ENCODE assay signal across 19 cellular contexts in the genomic region with DNA sequence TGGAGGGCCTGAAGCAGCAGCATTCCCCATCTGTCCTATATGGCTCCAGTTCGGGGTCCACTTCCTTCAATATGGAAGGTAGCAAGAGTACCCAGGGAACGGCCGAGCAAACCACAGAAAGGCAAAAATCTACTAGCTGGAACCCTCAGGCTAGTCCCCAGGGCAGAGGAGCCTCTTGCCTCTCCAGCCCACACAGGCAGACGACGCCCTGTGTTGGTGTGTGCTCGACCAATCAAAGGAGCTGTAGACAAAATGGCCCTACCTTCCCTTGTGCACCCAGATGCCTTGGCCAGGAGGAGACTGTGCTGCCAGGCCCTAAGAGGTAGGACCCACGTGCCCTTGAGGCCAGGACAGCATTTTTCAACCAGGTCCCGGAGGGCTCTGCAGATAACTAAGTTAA.
DNase-seq lines count a peak whose midpoint lies in the region; ATAC-seq, FAIRE-seq and TF ChIP-seq lines count a peak whose summit lies in the region.
"Had no signal": no experiment of that assay in that cellular context is flagged by ENCODE, and none has a peak within 500 bp of the region (broad histone marks: within the 10 kb centered on the region; RNA-seq: fewer than 3 reads in every experiment).

No MANE protein-coding gene starts in this region.

- intact Hi-C loops in HepG2 (cut with micrococcal nuclease; ENCODE audit: unreplicated experiment) (no loop called here), right lobe of liver (cut with DNase I) (no loop called here), psoas muscle (cut with DNase I) (no loop called here)

- H4K20me1 ChIP-seq in HepG2 (ENCODE audit: insufficient read depth, low read length) = no peaks in the 10 kb centered on the region

- no peak overlapping the region for H3K4me2 ChIP-seq in HepG2 (ENCODE audit: low read depth, low read length)
- H3K4me2 ChIP-seq: KMS-11 had no signal

- H3K4me3 ChIP-seq in HepG2 (replicated peaks in 1 of 3; ENCODE audit: insufficient read depth in 1 of 3, low read depth in 2 of 3, low read length in 3 of 3) (no peak overlapping the region), right lobe of liver (no peak overlapping the region), psoas muscle (no peak overlapping the region)
- H3K4me3 ChIP-seq: GM12878, Peyer's patch had no signal

- H3K36me3 ChIP-seq in HepG2 (replicated peaks in 1 of 2; ENCODE audit: control insufficient read depth in 1 of 2, insufficient read depth in 2 of 2, low read length in 2 of 2) = peaks cover 0 to 5% of the 10 kb centered on the region in 2 experiments; a peak in 2 of 5 replicates
- no peaks in the 10 kb centered on the region for H3K36me3 ChIP-seq in right lobe of liver
- H3K36me3 ChIP-seq in psoas muscle (ENCODE audit: insufficient read depth in 1 of 2, low read depth in 1 of 2) = no peaks in the 10 kb centered on the region
- H3K36me3 ChIP-seq: WERI-Rb-1 had no signal

- H3K9me3 Mint-ChIP-seq in activated CD8-positive, alpha-beta T cell treated with anti-CD3 and anti-CD28 coated beads, Interleukin-2, amount 10 ng/mL, durations not matched to agents 7 days and 5 days (ENCODE audit: insufficient read depth) = no peaks in the 10 kb centered on the region
- H3K9me3 Mint-ChIP-seq: mesothelial cell of epicardium, type B pancreatic cell had no signal

- no peaks in the 10 kb centered on the region for H3K79me2 ChIP-seq in HepG2 (ENCODE audit: insufficient read depth, low read length)

- CTCF ChIA-PET in HepG2 (lab: Yijun Ruan, JAX; ENCODE audit: low intra/inter-chr PET ratio, low total read pairs) = no interaction called here
- CTCF ChIA-PET in activated CD8-positive, alpha-beta T cell treated with anti-CD3 and anti-CD28 coated beads, Interleukin-2, amount 10 ng/mL, durations not matched to agents 7 days and 5 days (lab: Charles Lee) = interaction anchor here (1.1 to 1.5 kb wide), 2 partner anchors 44 to 66 kb away, joined by 5 read pairs; no protein-coding TSS in a partner anchor

- H3K27me3 Mint-ChIP-seq in activated CD8-positive, alpha-beta T cell treated with anti-CD3 and anti-CD28 coated beads, Interleukin-2, amount 10 ng/mL, durations not matched to agents 7 days and 5 days (ENCODE audit: low read depth) = no peaks in the 10 kb centered on the region
- H3K27me3 Mint-ChIP-seq: type B pancreatic cell had no signal

- no peak overlapping the region for H2AFZ ChIP-seq in HepG2 (ENCODE audit: low read length)

- TF ChIP-seq EP300 in HepG2 (IDR thresholded peaks at IDR 0.05; ENCODE audit: low read depth in 2 of 2, low read length in 2 of 2) (no peak), HepG2 (CRISPR knock-in tag; IDR thresholded peaks at IDR 0.05; ENCODE audit: borderline replicate concordance) (no peak)

- DNase-seq in HepG2 (ENCODE audit: low spot score) (no peak), right lobe of liver (no peak), erythroblast (lab: John Stamatoyannopoulos, UW) (peak; percentile 51 to 55), psoas muscle (no peak), NCI-H1048 (lab: John Stamatoyannopoulos, UW) (no peak)
- DNase-seq in activated CD8-positive, alpha-beta T cell treated with anti-CD3 and anti-CD28 coated beads, Interleukin-2, amount 10 ng/mL, durations not matched to agents 7 days and 5 days = no peak
- DNase-seq: COR-L47; Peyer's patch; stimulated activated CD4-positive, alpha-beta T cell treated with anti-CD3 and anti-CD28 coated beads, Interleukin-4, amount 100 ng/mL, for 1 hour; stimulated activated CD8-positive, alpha-beta memory T cell treated with anti-CD3 and anti-CD28 coated beads, Interleukin-4, amount 100 ng/mL, for 48 hours; WERI-Rb-1 had no signal

- no peak for FAIRE-seq in HepG2 (lab: Jason Lieb, UNC)
- FAIRE-seq: astrocyte, colon, GM12878 had no signal

- WGBS in HepG2 (ENCODE audit: low lambda C conversion rate) = 80% methylated on average over 4 of the region's 8 CpGs
- WGBS in right lobe of liver (ENCODE audit: insufficient coverage, low coverage, low lambda C conversion rate, missing lambda C conversion rate) = no CpG with 5 or more reads among the region's 8 CpGs
- 85 to 93% (median 91%) methylated on average over 8 of the region's 8 CpGs for whole genome bisulfite sequencing in psoas muscle, 3 donors

- H3K9me3 ChIP-seq in HepG2 (ENCODE audit: low read length) (no peaks in the 10 kb centered on the region), right lobe of liver (no peaks in the 10 kb centered on the region), psoas muscle (no peaks in the 10 kb centered on the region)
- H3K9me3 ChIP-seq: Peyer's patch had no signal

- BruUV-seq in HepG2 (replicated peaks; lab: Mats Ljungman, UMichigan) = no TSS peak

- no peak overlapping the region for H3K9ac ChIP-seq in HepG2 (ENCODE audit: insufficient read depth, low read depth, low read length)
- H3K9ac ChIP-seq: KMS-11 had no signal

- H3K4me1 Mint-ChIP-seq in activated CD8-positive, alpha-beta T cell treated with anti-CD3 and anti-CD28 coated beads, Interleukin-2, amount 10 ng/mL, durations not matched to agents 7 days and 5 days (ENCODE audit: low read depth) = peaks cover 67% of the 10 kb centered on the region

- H3K4me1 ChIP-seq in HepG2 (ENCODE audit: insufficient read depth, low read length) = peaks cover 35% of the 10 kb centered on the region
- H3K4me1 ChIP-seq in right lobe of liver = peaks cover 0 to 17% (median 2%) of the 10 kb centered on the region in 4 donors
- peaks cover 67% of the 10 kb centered on the region for H3K4me1 ChIP-seq in psoas muscle

- no peaks in the 10 kb centered on the region for H3K27me3 ChIP-seq in HepG2 (ENCODE audit: control insufficient read depth in 1 of 2, insufficient read depth in 2 of 2, low read length in 2 of 2)
- H3K27me3 ChIP-seq in right lobe of liver = no peaks in the 10 kb centered on the region
- no peaks in the 10 kb centered on the region for H3K27me3 ChIP-seq in psoas muscle (ENCODE audit: insufficient read depth in 3 of 3, low read length in 2 of 3)
- H3K27me3 ChIP-seq: Peyer's patch had no signal

- ATAC-seq in HepG2 (0 out of 3 replicates have a peak, but pooled peaks have one; percentile 5), right lobe of liver (no peak), psoas muscle (no peak), GM18873 (IDR thresholded peaks at IDR 0.05; ENCODE audit: low FRiP score, unreplicated experiment) (no peak), HG02678 (IDR thresholded peaks at IDR 0.05; ENCODE audit: unreplicated experiment) (no peak)
- ATAC-seq in activated CD8-positive, alpha-beta T cell treated with anti-CD3 and anti-CD28 coated beads, Interleukin-2, amount 10 ng/mL, durations not matched to agents 7 days and 5 days = no peak
- ATAC-seq: GM12878 had no signal

- POLR2A ChIA-PET in HepG2 (lab: Yijun Ruan, JAX) = no interaction called here
- POLR2A ChIA-PET in activated CD8-positive, alpha-beta T cell treated with anti-CD3 and anti-CD28 coated beads, Interleukin-2, amount 10 ng/mL, durations not matched to agents 7 days and 5 days (lab: Charles Lee) = no interaction called here

- no peak overlapping the region for H3K27ac ChIP-seq in HepG2 (ENCODE audit: extremely low read length, insufficient read depth, low read length)
- H3K27ac ChIP-seq in right lobe of liver = no peak overlapping the region
- peak overlapping the region; percentile 58 for H3K27ac ChIP-seq in psoas muscle
- H3K27ac ChIP-seq: KMS-11, WERI-Rb-1 had no signal

- no peak for TF ChIP-seq RAD21 in HepG2 (CRISPR knock-in tag; IDR thresholded peaks at IDR 0.05)

- H3K36me3 Mint-ChIP-seq in activated CD8-positive, alpha-beta T cell treated with anti-CD3 and anti-CD28 coated beads, Interleukin-2, amount 10 ng/mL, durations not matched to agents 7 days and 5 days (ENCODE audit: low read depth) = peaks cover 14% of the 10 kb centered on the region
- H3K36me3 Mint-ChIP-seq: mesothelial cell of epicardium had no signal

- H3K27ac Mint-ChIP-seq in activated CD8-positive, alpha-beta T cell treated with anti-CD3 and anti-CD28 coated beads, Interleukin-2, amount 10 ng/mL, durations not matched to agents 7 days and 5 days = no peak overlapping the region
- H3K27ac Mint-ChIP-seq: mesothelial cell of epicardium, type B pancreatic cell had no signal

- in situ Hi-C loops in HepG2 (cut with HindIII; ENCODE audit: extremely low pct_ligation_motif_present, low pct_unique_long_range_greater_than_20kb) = no loop called here

- TF ChIP-seq CTCF in HepG2 (CRISPR knock-in tag; IDR thresholded peaks at IDR 0.05) (no peak), right lobe of liver (IDR thresholded peaks at IDR 0.05) (no peak), psoas muscle (IDR thresholded peaks at IDR 0.05) (no peak)

- no peak for TF ChIP-seq POLR2A in HepG2 (IDR thresholded peaks at IDR 0.05; ENCODE audit: insufficient read depth in 1 of 2, low read depth in 2 of 2, low read length in 2 of 2)
- TF ChIP-seq POLR2A in right lobe of liver (IDR thresholded peaks at IDR 0.05) = no peak
- no peak for TF ChIP-seq POLR2A in erythroblast (IDR thresholded peaks at IDR 0.05; ENCODE audit: low read length)

- no peak overlapping the region for H3K4me3 Mint-ChIP-seq in activated CD8-positive, alpha-beta T cell treated with anti-CD3 and anti-CD28 coated beads, Interleukin-2, amount 10 ng/mL, durations not matched to agents 7 days and 5 days
- H3K4me3 Mint-ChIP-seq: mesothelial cell of epicardium, type B pancreatic cell had no signal

TF ChIP-seq in HepG2, 621 proteins besides CTCF, POLR2A, EP300 and RAD21 (continues in another document):
- TF ChIP-seq ADNP (CRISPR knock-in tag; IDR thresholded peaks at IDR 0.05) (no peak), HIVEP1 (CRISPR knock-in tag; IDR thresholded peaks at IDR 0.05) (no peak), ZNF235 (CRISPR knock-in tag; IDR thresholded peaks at IDR 0.05; ENCODE audit: borderline replicate concordance) (no peak), ARNT2 (CRISPR knock-in tag; IDR thresholded peaks at IDR 0.05; ENCODE audit: low read depth) (no peak), ZNF503 (CRISPR knock-in tag; IDR thresholded peaks at IDR 0.05) (no peak), KMT2A (CRISPR knock-in tag; IDR thresholded peaks at IDR 0.05) (no peak), TBX2 (CRISPR knock-in tag; IDR thresholded peaks at IDR 0.05; ENCODE audit: borderline replicate concordance) (no peak)

Comparison
In these comparisons a context has a peak if more than half of its experiments do, and no peak if none do; other contexts are left out.
1. DNase-seq: peak in erythroblast (2 of 2); none in HepG2 (single experiment), right lobe of liver (0 of 3), psoas muscle (0 of 2), NCI-H1048 (single experiment) and activated CD8-positive, alpha-beta T cell treated with anti-CD3 and anti-CD28 coated beads, Interleukin-2, amount 10 ng/mL, durations not matched to agents 7 days and 5 days (single experiment).